Comparison of ENCODE assay signal across 28 cellular contexts in genomic region chr4:86661006-86661405, GRCh38.
"Had no signal": no experiment of that assay in that cellular context is flagged by ENCODE, and none has a peak within 500 bp of the region (broad histone marks: within the 10 kb centered on the region; RNA-seq: fewer than 3 reads in every experiment).

No MANE protein-coding gene starts in this region.

- H3K27me3 Mint-ChIP-seq: activated CD8-positive, alpha-beta T cell treated with anti-CD3 and anti-CD28 coated beads for 36 hours; activated naive CD4-positive, alpha-beta T cell treated with anti-CD3 and anti-CD28 coated beads, Interleukin-2, amount 10 ng/mL, durations not matched to agents 7 days and 5 days; activated naive CD8-positive, alpha-beta T cell treated with anti-CD3 and anti-CD28 coated beads, Interleukin-2, amount 50 U/mL, for 24 hours; central memory CD8-positive, alpha-beta T cell; stimulated activated naive CD8-positive, alpha-beta T cell treated with anti-CD3 and anti-CD28 coated beads, Interleukin-15, amount 100 ng/mL, for 72 hours had no signal

- H3K4me1 Mint-ChIP-seq: activated CD4-positive, alpha-beta T cell treated with anti-CD3 and anti-CD28 coated beads, Interleukin-2, amount 10 ng/mL, durations not matched to agents 7 days and 5 days; activated CD8-positive, alpha-beta memory T cell treated with anti-CD3 and anti-CD28 coated beads, Interleukin-2, amount 10 ng/mL, durations not matched to agents 7 days and 5 days; activated naive CD4-positive, alpha-beta T cell treated with anti-CD3 and anti-CD28 coated beads, Interleukin-2, amount 10 ng/mL, durations not matched to agents 7 days and 5 days; activated naive CD8-positive, alpha-beta T cell treated with anti-CD3 and anti-CD28 coated beads, Interleukin-2, amount 50 U/mL, for 24 hours; central memory CD8-positive, alpha-beta T cell; memory B cell; nephron; stimulated activated naive CD8-positive, alpha-beta T cell treated with anti-CD3 and anti-CD28 coated beads, Interleukin-15, amount 100 ng/mL, for 72 hours had no signal

- H3K4me3 Mint-ChIP-seq: activated CD4-positive, alpha-beta T cell treated with anti-CD3 and anti-CD28 coated beads, Interleukin-2, amount 10 ng/mL, durations not matched to agents 7 days and 5 days; activated CD8-positive, alpha-beta memory T cell treated with anti-CD3 and anti-CD28 coated beads, Interleukin-2, amount 10 ng/mL, durations not matched to agents 7 days and 5 days; activated CD8-positive, alpha-beta T cell treated with anti-CD3 and anti-CD28 coated beads for 36 hours; activated naive CD4-positive, alpha-beta T cell treated with anti-CD3 and anti-CD28 coated beads, Interleukin-2, amount 10 ng/mL, durations not matched to agents 7 days and 5 days; activated naive CD8-positive, alpha-beta T cell treated with anti-CD3 and anti-CD28 coated beads, Interleukin-2, amount 50 U/mL, for 24 hours; central memory CD8-positive, alpha-beta T cell; memory B cell; nephron; stimulated activated effector memory CD8-positive, alpha-beta T cell treated with anti-CD3 and anti-CD28 coated beads, Interleukin-12 subunit alpha, Interleukin-12 subunit beta, amount 100 ng/mL, for 72 hours; stimulated activated naive CD8-positive, alpha-beta T cell treated with anti-CD3 and anti-CD28 coated beads, Interleukin-15, amount 100 ng/mL, for 72 hours had no signal

- H3K9ac ChIP-seq: parathyroid adenoma had no signal

- H3K36me3 ChIP-seq: brain microvascular endothelial cell, colonic mucosa, heart left ventricle, transverse colon had no signal

- H3K9me3 ChIP-seq: colonic mucosa, heart left ventricle, transverse colon had no signal

- FAIRE-seq: urothelium cell line had no signal

- H3K9me3 Mint-ChIP-seq: activated CD4-positive, alpha-beta T cell treated with anti-CD3 and anti-CD28 coated beads, Interleukin-2, amount 10 ng/mL, durations not matched to agents 7 days and 5 days; activated CD8-positive, alpha-beta T cell treated with anti-CD3 and anti-CD28 coated beads for 36 hours; activated naive CD4-positive, alpha-beta T cell treated with anti-CD3 and anti-CD28 coated beads, Interleukin-2, amount 10 ng/mL, durations not matched to agents 7 days and 5 days; activated naive CD8-positive, alpha-beta T cell treated with anti-CD3 and anti-CD28 coated beads, Interleukin-2, amount 50 U/mL, for 24 hours; stimulated activated effector memory CD8-positive, alpha-beta T cell treated with anti-CD3 and anti-CD28 coated beads, Interleukin-12 subunit alpha, Interleukin-12 subunit beta, amount 100 ng/mL, for 72 hours had no signal

- H3K4me1 ChIP-seq: colonic mucosa, heart left ventricle, parathyroid adenoma, transverse colon had no signal

- H3K27ac ChIP-seq: brain microvascular endothelial cell, colonic mucosa, heart left ventricle, parathyroid adenoma, transverse colon, WERI-Rb-1 had no signal

- H3K4me3 ChIP-seq: colonic mucosa, heart left ventricle, transverse colon had no signal

- H2AFZ ChIP-seq: parathyroid adenoma had no signal

- H3K79me2 ChIP-seq: parathyroid adenoma had no signal

- ATAC-seq: activated CD8-positive, alpha-beta memory T cell treated with anti-CD3 and anti-CD28 coated beads, Interleukin-2, amount 10 ng/mL, durations not matched to agents 7 days and 5 days; activated CD8-positive, alpha-beta T cell treated with anti-CD3 and anti-CD28 coated beads for 36 hours; activated naive CD8-positive, alpha-beta T cell treated with anti-CD3 and anti-CD28 coated beads, Interleukin-2, amount 50 U/mL, for 24 hours; heart left ventricle; left colon; right cardiac atrium; stimulated activated effector memory CD8-positive, alpha-beta T cell treated with anti-CD3 and anti-CD28 coated beads, Interleukin-12 subunit alpha, Interleukin-12 subunit beta, amount 100 ng/mL, for 72 hours; stimulated activated naive CD8-positive, alpha-beta T cell treated with anti-CD3 and anti-CD28 coated beads, Interleukin-15, amount 100 ng/mL, for 72 hours had no signal

- H3K36me3 Mint-ChIP-seq: activated CD8-positive, alpha-beta memory T cell treated with anti-CD3 and anti-CD28 coated beads, Interleukin-2, amount 10 ng/mL, durations not matched to agents 7 days and 5 days; activated naive CD4-positive, alpha-beta T cell treated with anti-CD3 and anti-CD28 coated beads, Interleukin-2, amount 10 ng/mL, durations not matched to agents 7 days and 5 days; memory B cell; stimulated activated effector memory CD8-positive, alpha-beta T cell treated with anti-CD3 and anti-CD28 coated beads, Interleukin-12 subunit alpha, Interleukin-12 subunit beta, amount 100 ng/mL, for 72 hours had no signal

- H3K27me3 ChIP-seq: brain microvascular endothelial cell, colonic mucosa, heart left ventricle, transverse colon had no signal

- H3K27ac Mint-ChIP-seq: activated CD4-positive, alpha-beta T cell treated with anti-CD3 and anti-CD28 coated beads, Interleukin-2, amount 10 ng/mL, durations not matched to agents 7 days and 5 days; activated CD8-positive, alpha-beta memory T cell treated with anti-CD3 and anti-CD28 coated beads, Interleukin-2, amount 10 ng/mL, durations not matched to agents 7 days and 5 days; activated CD8-positive, alpha-beta T cell treated with anti-CD3 and anti-CD28 coated beads for 36 hours; activated naive CD4-positive, alpha-beta T cell treated with anti-CD3 and anti-CD28 coated beads, Interleukin-2, amount 10 ng/mL, durations not matched to agents 7 days and 5 days; activated naive CD8-positive, alpha-beta T cell treated with anti-CD3 and anti-CD28 coated beads, Interleukin-2, amount 50 U/mL, for 24 hours; memory B cell; nephron; stimulated activated effector memory CD8-positive, alpha-beta T cell treated with anti-CD3 and anti-CD28 coated beads, Interleukin-12 subunit alpha, Interleukin-12 subunit beta, amount 100 ng/mL, for 72 hours; stimulated activated naive CD8-positive, alpha-beta T cell treated with anti-CD3 and anti-CD28 coated beads, Interleukin-15, amount 100 ng/mL, for 72 hours had no signal

- DNase-seq: activated CD4-positive, alpha-beta T cell treated with anti-CD3 and anti-CD28 coated beads, Interleukin-2, amount 10 ng/mL, durations not matched to agents 7 days and 5 days; activated CD4-positive, CD25-positive, alpha-beta regulatory T cell treated with anti-CD3 and anti-CD28 coated beads, Interleukin-2, amount 50 U/mL, for 72 hours; activated CD8-positive, alpha-beta memory T cell treated with anti-CD3 and anti-CD28 coated beads, Interleukin-2, amount 10 ng/mL, durations not matched to agents 7 days and 5 days; activated CD8-positive, alpha-beta T cell treated with anti-CD3 and anti-CD28 coated beads for 36 hours; activated effector memory CD4-positive, alpha-beta T cell treated with anti-CD3 and anti-CD28 coated beads, Interleukin-2, amount 50 U/mL, for 16 hours; activated naive CD4-positive, alpha-beta T cell treated with anti-CD3 and anti-CD28 coated beads, Interleukin-2, amount 10 ng/mL, durations not matched to agents 7 days and 5 days; activated naive CD8-positive, alpha-beta T cell treated with anti-CD3 and anti-CD28 coated beads, Interleukin-2, amount 50 U/mL, for 24 hours; activated T-cell treated with anti-CD3 and anti-CD28 coated beads for 4 hours; aorta; brain microvascular endothelial cell; colonic mucosa; erythroblast; heart left ventricle; islet precursor cell; left colon; right cardiac atrium; stimulated activated CD4-positive, alpha-beta T cell treated with anti-CD3 and anti-CD28 coated beads, Interleukin-12 subunit alpha, Interleukin-12 subunit beta, amount 100 ng/mL, for 4 hours; stimulated activated CD4-positive, alpha-beta T cell treated with anti-CD3 and anti-CD28 coated beads, Interleukin-1b, Interleukin-23, amount 100 ng/mL, for 48 hours; stimulated activated naive CD8-positive, alpha-beta T cell treated with anti-CD3 and anti-CD28 coated beads, Interleukin-15, amount 100 ng/mL, for 72 hours; T-helper 2 cell; transverse colon; WERI-Rb-1 had no signal
